In the genomic region with DNA sequence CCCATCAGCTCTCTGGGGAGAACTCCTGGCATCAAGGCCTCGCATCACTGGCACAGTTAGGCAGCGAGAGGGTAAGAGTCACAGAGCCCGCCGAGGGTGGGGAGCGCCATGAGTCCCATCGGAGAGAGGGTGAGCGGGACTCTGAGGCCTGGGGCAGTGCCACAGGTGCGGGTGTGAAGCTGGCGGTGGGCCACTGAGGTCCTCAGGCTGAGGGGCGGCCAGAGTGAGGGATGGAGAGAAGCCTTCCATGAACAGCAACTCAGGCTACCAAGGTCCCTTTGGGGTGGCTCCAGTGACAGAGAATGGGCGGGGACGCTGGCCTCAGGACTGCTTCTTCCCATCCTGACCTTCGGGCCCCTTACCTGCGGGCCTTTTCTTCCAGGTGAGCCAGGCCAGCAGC, we compare ENCODE assay signal across 27 cellular contexts.
A peak's percentile ranks its signal among the peaks of the same experiment; 100 is the strongest.
DNase-seq lines count a peak whose midpoint lies in the region; ATAC-seq, FAIRE-seq and TF ChIP-seq lines count a peak whose summit lies in the region.
"Had no signal": no experiment of that assay in that cellular context is flagged by ENCODE, and none has a peak within 500 bp of the region (broad histone marks: within the 10 kb centered on the region; RNA-seq: fewer than 3 reads in every experiment).

No MANE protein-coding gene starts in this region.

- H3K4me1 ChIP-seq in Caco-2 (peaks cover 36% of the 10 kb centered on the region), K562 (replicated peaks in 1 of 2; ENCODE audit: control insufficient read depth in 2 of 2, insufficient read depth in 2 of 2, low read length in 2 of 2) (peaks cover 45 to 71% of the 10 kb centered on the region in 2 experiments), ovary (ENCODE audit: insufficient read depth) (peaks cover 47% of the 10 kb centered on the region), gastroesophageal sphincter (peaks cover 0 to 66% (median 39%) of the 10 kb centered on the region in 3 donors)

- peaks cover 12% of the 10 kb centered on the region for H3K9me1 ChIP-seq in K562 (ENCODE audit: control insufficient read depth, insufficient read depth, low read length)

- in situ Hi-C loops in K562 (cut with MboI), result no loop called here

- H3K4me3 Mint-ChIP-seq in Caco-2 (ENCODE audit: unreplicated experiment), result peak overlapping the region; percentile 69
- no peak overlapping the region for H3K4me3 Mint-ChIP-seq in endothelial cell (ENCODE audit: unreplicated experiment)
- H3K4me3 Mint-ChIP-seq: activated CD8-positive, alpha-beta T cell treated with anti-CD3 and anti-CD28 coated beads for 36 hours; activated naive CD8-positive, alpha-beta T cell treated with anti-CD3 and anti-CD28 coated beads, Interleukin-2, amount 50 U/mL, for 24 hours had no signal

- H3K79me2 ChIP-seq in K562 (ENCODE audit: control insufficient read depth, insufficient read depth, low read length), result peaks cover 56% of the 10 kb centered on the region

- TF ChIP-seq CTCF in Caco-2 (IDR thresholded peaks at IDR 0.05; ENCODE audit: insufficient read depth in 1 of 2, low read depth in 1 of 2, low read length in 1 of 2, severe bottlenecking in 1 of 2, unreplicated experiment in 1 of 2) (no peak), K562 (IDR thresholded peaks at IDR 0.05 in 2 of 3, conservative IDR thresholded peaks at IDR 0.05 in 1 of 3; ENCODE audit: insufficient read depth in 2 of 3, low read depth in 1 of 3, low read length in 3 of 3) (no peak), ovary (IDR thresholded peaks at IDR 0.05) (no peak), endothelial cell (IDR thresholded peaks at IDR 0.05; ENCODE audit: unreplicated experiment) (no peak), gastroesophageal sphincter (IDR thresholded peaks at IDR 0.05) (no peak)

- H3K27ac ChIP-seq in K562 (ENCODE audit: extremely low read depth, low read depth, low read length) (peak overlapping the region; percentile 57; the same call in 1 of the 3 replicates), ovary (peak overlapping the region; percentile 62 to 79), gastroesophageal sphincter (no peak overlapping the region)
- H3K27ac ChIP-seq: Peyer's patch, SJSA1, upper lobe of left lung had no signal

- TF ChIP-seq RAD21 in K562 (CRISPR knock-in tag; conservative IDR thresholded peaks at IDR 0.05 in 1 of 2, IDR thresholded peaks at IDR 0.05 in 1 of 2), result no peak

- DNase-seq in DMS79 treated with DMSO at 0.1 percent for 48 hours (lab: John Stamatoyannopoulos, UW), result peak; percentile 9
- DNase-seq in DMS79 (lab: John Stamatoyannopoulos, UW), result no peak
- no peak for DNase-seq in Caco-2
- DNase-seq in K562 (ENCODE audit: extremely low read depth in 1 of 4, low spot score in 3 of 4), result peak in 1 of 4 experiments; percentile 37
- peak in 2 of 5 donors; percentile 62 for DNase-seq in ovary
- no peak for DNase-seq in stimulated activated CD4-positive, alpha-beta T cell treated with anti-CD3 and anti-CD28 coated beads, Interleukin-2, amount 100 ng/mL, for 24 hours
- no peak for DNase-seq in endothelial cell (ENCODE audit: low spot score)
- DNase-seq: activated CD8-positive, alpha-beta T cell treated with anti-CD3 and anti-CD28 coated beads for 36 hours; activated effector memory CD4-positive, alpha-beta T cell treated with Interleukin-2 at 50 U/mL for 16 hours; activated naive CD8-positive, alpha-beta T cell treated with anti-CD3 and anti-CD28 coated beads, Interleukin-2, amount 50 U/mL, for 24 hours; AML-193; EL; hippocampal formation; immature natural killer cell; NCI-H1105 treated with DMSO at 0.1 percent for 48 hours; NCI-H2081 treated with DMSO at 0.1 percent for 48 hours; NCI-H510A; Peyer's patch; stimulated activated CD8-positive, alpha-beta memory T cell treated with anti-CD3 and anti-CD28 coated beads, Interleukin-4, amount 100 ng/mL, for 48 hours; T-cell had no signal

- ATAC-seq in K562, result no peak
- ATAC-seq in gastroesophageal sphincter, result no peak
- ATAC-seq: activated CD4-positive, CD25-positive, alpha-beta regulatory T cell treated with anti-CD3 and anti-CD28 coated beads, Interleukin-2, amount 50 U/mL, for 24 hours; activated naive CD8-positive, alpha-beta T cell treated with anti-CD3 and anti-CD28 coated beads, Interleukin-2, amount 50 U/mL, for 24 hours had no signal

- no peak overlapping the region for H3K27ac Mint-ChIP-seq in Caco-2 (ENCODE audit: unreplicated experiment)
- no peak overlapping the region for H3K27ac Mint-ChIP-seq in endothelial cell (ENCODE audit: unreplicated experiment)
- H3K27ac Mint-ChIP-seq: activated CD8-positive, alpha-beta T cell treated with anti-CD3 and anti-CD28 coated beads for 36 hours; activated naive CD8-positive, alpha-beta T cell treated with anti-CD3 and anti-CD28 coated beads, Interleukin-2, amount 50 U/mL, for 24 hours; immature natural killer cell; T-cell had no signal

- no peaks in the 10 kb centered on the region for H3K9me3 ChIP-seq in Caco-2
- H3K9me3 ChIP-seq in K562 (replicated peaks; ENCODE audit: control insufficient read depth, insufficient read depth, low read depth, low read length), result no peaks in the 10 kb centered on the region
- H3K9me3 ChIP-seq in ovary, result no peaks in the 10 kb centered on the region
- no peaks in the 10 kb centered on the region for H3K9me3 ChIP-seq in gastroesophageal sphincter
- H3K9me3 ChIP-seq: Peyer's patch, SJSA1, upper lobe of left lung had no signal

- H3K27me3 ChIP-seq in Caco-2 (replicated peaks; ENCODE audit: control insufficient read depth, insufficient read depth, low read length) (no peaks in the 10 kb centered on the region), K562 (ENCODE audit: control insufficient read depth in 2 of 2, insufficient read depth in 2 of 2, low read length in 2 of 2) (no peaks in the 10 kb centered on the region), ovary (no peaks in the 10 kb centered on the region), gastroesophageal sphincter (peaks cover 5% of the 10 kb centered on the region)
- H3K27me3 ChIP-seq: Peyer's patch had no signal

- POLR2A ChIA-PET in Caco-2 (lab: Charles Lee) (interaction anchor here (0.5 kb wide), 1 partner anchor 135 kb away, joined by 3 read pairs; no protein-coding TSS in a partner anchor), K562 (lab: Yijun Ruan, JAX) (interaction anchor here (0.6 to 1.4 kb wide), 5 partner anchors 8 to 327 kb away, joined by 3 to 4 read pairs (median 3); no protein-coding TSS in a partner anchor)

- H3K9ac ChIP-seq in K562 (ENCODE audit: insufficient read depth in 1 of 2, low read depth in 2 of 2, low read length in 2 of 2), result peak overlapping the region; percentile 41 to 92; a peak in 3 of 4 replicates

- no peak for FAIRE-seq in K562 (lab: Jason Lieb, UNC)
- FAIRE-seq: A204.1, GM12892, H54 had no signal

- no peak overlapping the region; the same call in 1 of the 2 replicates for H3K4me3 ChIP-seq in Caco-2 (ENCODE audit: low read depth, low read length)
- H3K4me3 ChIP-seq in K562, result peak overlapping the region; percentile 36; the same call in 1 of the 2 replicates
- peak overlapping the region; percentile 45 for H3K4me3 ChIP-seq in ovary
- peak overlapping the region in 1 of 2 donors; percentile 52 for H3K4me3 ChIP-seq in gastroesophageal sphincter

- WGBS in K562 (ENCODE audit: insufficient coverage, low coverage, missing lambda C conversion rate), result 83% methylated on average over 14 of the region's 14 CpGs
- WGBS in ovary, 3 donors, result 59 to 75% (median 62%) methylated on average over 14 of the region's 14 CpGs
- WGBS in gastroesophageal sphincter (ENCODE audit: low coverage in 1 of 2), 2 donors, result 88 to 100% methylated on average over 2 to 5 of the region's 14 CpGs

- no peak overlapping the region for H2AFZ ChIP-seq in K562 (ENCODE audit: low read depth, low read length)

- no TSS peak for BruUV-seq in Caco-2 (replicated peaks; lab: Mats Ljungman, UMichigan)
- no TSS peak for BruUV-seq in K562 (replicated peaks; lab: Mats Ljungman, UMichigan)

- TF ChIP-seq EP300 in K562 (IDR thresholded peaks at IDR 0.05; ENCODE audit: low read length) (no peak), ovary (IDR thresholded peaks at IDR 0.05) (no peak), gastroesophageal sphincter (IDR thresholded peaks at IDR 0.05) (no peak)

- H3K4me1 Mint-ChIP-seq in Caco-2 (ENCODE audit: low read depth, unreplicated experiment), result peaks cover 23% of the 10 kb centered on the region
- peaks cover 11% of the 10 kb centered on the region for H3K4me1 Mint-ChIP-seq in endothelial cell (ENCODE audit: unreplicated experiment)

- H3K36me3 Mint-ChIP-seq in Caco-2 (ENCODE audit: insufficient read depth, unreplicated experiment) (no peaks in the 10 kb centered on the region), endothelial cell (ENCODE audit: low read depth, unreplicated experiment) (no peaks in the 10 kb centered on the region)
- H3K36me3 Mint-ChIP-seq: immature natural killer cell, T-cell had no signal

- no peaks in the 10 kb centered on the region for H3K27me3 Mint-ChIP-seq in Caco-2 (ENCODE audit: insufficient read depth, unreplicated experiment)
- peaks cover 19% of the 10 kb centered on the region for H3K27me3 Mint-ChIP-seq in endothelial cell (ENCODE audit: unreplicated experiment)

- H3K36me3 ChIP-seq in Caco-2 (ENCODE audit: control insufficient read depth, insufficient read depth, low read length) (no peaks in the 10 kb centered on the region), K562 (ENCODE audit: control insufficient read depth, insufficient read depth, low read length) (peaks cover 11% of the 10 kb centered on the region; the same call in 2 of the 3 replicates), ovary (no peaks in the 10 kb centered on the region), gastroesophageal sphincter (no peaks in the 10 kb centered on the region)
- H3K36me3 ChIP-seq: Peyer's patch, SJSA1, upper lobe of left lung had no signal

- intact Hi-C loops in Caco-2 (cut with micrococcal nuclease; ENCODE audit: unreplicated experiment) (no loop called here), K562 (cut with micrococcal nuclease) (loop anchor here (5.0 kb wide), 2 partner anchors 89 to 149 kb away; a partner anchor contains a TSS), ovary (cut with DNase I) (no loop called here)

- CTCF ChIA-PET in Caco-2 (lab: Charles Lee) (interaction anchor here (0.6 to 1.0 kb wide), 2 partner anchors 8 to 84 kb away, joined by 4 to 9 read pairs; no protein-coding TSS in a partner anchor), K562 (lab: Yijun Ruan, JAX; ENCODE audit: low intra/inter-chr PET ratio) (no interaction called here)

- TF ChIP-seq POLR2A in K562 (conservative IDR thresholded peaks at IDR 0.05) (no peak), ovary (IDR thresholded peaks at IDR 0.05) (no peak), gastroesophageal sphincter (IDR thresholded peaks at IDR 0.05) (no peak)

- H4K20me1 ChIP-seq in K562 (replicated peaks; ENCODE audit: control insufficient read depth, insufficient read depth, low read length), result peaks cover 12% of the 10 kb centered on the region

- peak overlapping the region; percentile 63; the same call in 1 of the 2 replicates for H3K4me2 ChIP-seq in K562 (ENCODE audit: insufficient read depth, low read length)

- H3K9me3 Mint-ChIP-seq in Caco-2 (ENCODE audit: unreplicated experiment), result no peaks in the 10 kb centered on the region
- H3K9me3 Mint-ChIP-seq in endothelial cell (ENCODE audit: unreplicated experiment), result no peaks in the 10 kb centered on the region
- H3K9me3 Mint-ChIP-seq: activated CD8-positive, alpha-beta T cell treated with anti-CD3 and anti-CD28 coated beads for 36 hours; activated naive CD8-positive, alpha-beta T cell treated with anti-CD3 and anti-CD28 coated beads, Interleukin-2, amount 50 U/mL, for 24 hours; immature natural killer cell; T-cell had no signal

Comparison
In these comparisons a context has a peak if more than half of its experiments do, and no peak if none do; other contexts are left out.
1. H3K27ac ChIP-seq: peak in K562 (single experiment) and ovary (2 of 2); none in gastroesophageal sphincter (0 of 4).